In the genomic region with DNA sequence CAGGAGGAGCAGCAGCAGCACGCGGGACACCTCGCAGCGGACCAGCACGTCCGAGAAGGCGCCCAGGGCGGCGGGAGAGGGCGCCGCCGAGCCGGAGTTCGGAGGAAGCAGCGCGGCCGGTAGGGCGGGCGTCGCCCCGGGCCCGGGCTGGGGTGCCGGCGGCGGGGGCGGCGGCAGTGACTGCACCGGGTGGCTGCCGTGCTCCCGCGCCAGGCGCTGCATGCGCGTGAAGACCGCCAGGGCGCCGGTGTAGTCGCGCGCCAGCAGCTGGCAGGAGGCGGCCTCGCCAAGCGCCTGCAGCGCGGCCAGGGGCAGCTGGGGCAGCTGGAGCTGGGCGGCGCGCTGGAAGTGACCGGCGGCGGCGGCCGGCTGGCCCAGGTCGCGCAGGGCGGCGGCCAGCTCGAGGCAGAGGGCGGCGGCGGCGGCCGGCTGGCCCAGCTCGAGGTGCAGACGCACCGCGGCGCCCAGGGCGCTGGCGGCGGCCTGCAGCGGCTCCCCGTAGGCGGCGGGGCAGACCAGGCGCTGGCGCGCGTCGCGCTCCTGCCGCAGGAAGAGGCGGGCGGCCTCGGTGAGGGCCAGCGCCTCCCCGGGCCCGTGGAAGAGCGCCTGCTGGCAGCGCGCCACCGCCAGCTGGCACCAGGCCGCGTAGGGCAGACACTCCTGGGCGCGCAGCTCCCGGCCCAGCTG, we compare ENCODE assay signal across 8 cellular contexts. TPM values are rescaled to one million over a fixed set of nuclear protein-coding genes. Genes with fewer than 3 reads are reported as not detected.
A peak's percentile ranks its signal among the peaks of the same experiment; 100 is the strongest.
DNase-seq lines count a peak whose midpoint lies in the region; ATAC-seq and TF ChIP-seq lines count a peak whose summit lies in the region.
"Not testable (repeated sequence)": the region's sequence is repeated elsewhere in the genome, so short reads cannot be mapped to it uniquely, and the experiment has no call there.

No MANE protein-coding gene starts in this region.

- not testable (repeated sequence) for TF ChIP-seq CTCF in gastroesophageal sphincter (IDR thresholded peaks at IDR 0.05)

- H3K9me3 Mint-ChIP-seq in T-cell; natural killer cell treated with Interleukin-12 subunit alpha and Interleukin-12 subunit beta and Interleukin-15 and Interleukin-18, amount 100 ng/mL, for 72 hours: not testable (repeated sequence)

- DNase-seq in T-cell; natural killer cell treated with Interleukin-12 subunit alpha and Interleukin-12 subunit beta and Interleukin-15 and Interleukin-18, amount 100 ng/mL, for 72 hours (ENCODE audit: low spot score): not testable (repeated sequence)

- not testable (repeated sequence) for H3K4me1 ChIP-seq in gastroesophageal sphincter

- not testable (repeated sequence) for H3K9me3 ChIP-seq in gastroesophageal sphincter

- no CpG with 5 or more reads among the region's 97 CpGs for WGBS in gastroesophageal sphincter (ENCODE audit: low coverage in 1 of 2), 2 donors

- not testable (repeated sequence) for H3K27me3 ChIP-seq in gastroesophageal sphincter

- not testable (repeated sequence) for TF ChIP-seq POLR2A in gastroesophageal sphincter (IDR thresholded peaks at IDR 0.05)

- not testable (repeated sequence) for H3K4me3 ChIP-seq in gastroesophageal sphincter

- TF ChIP-seq EP300 in gastroesophageal sphincter (IDR thresholded peaks at IDR 0.05), result not testable (repeated sequence)

- H3K4me3 Mint-ChIP-seq in T-cell; natural killer cell treated with Interleukin-12 subunit alpha and Interleukin-12 subunit beta and Interleukin-15 and Interleukin-18, amount 100 ng/mL, for 72 hours: not testable (repeated sequence)

- ATAC-seq in GM18498 (IDR thresholded peaks at IDR 0.05; ENCODE audit: unreplicated experiment) (peak; percentile 72), GM19351 (IDR thresholded peaks at IDR 0.05; ENCODE audit: unreplicated experiment) (peak; percentile 46), GM21619 (IDR thresholded peaks at IDR 0.05; ENCODE audit: unreplicated experiment) (peak; percentile 49), HG02885 (IDR thresholded peaks at IDR 0.05; ENCODE audit: poor library complexity, unreplicated experiment) (peak; percentile 52), HG03280 (IDR thresholded peaks at IDR 0.05; ENCODE audit: unreplicated experiment) (peak; percentile 53), T-cell (replicated peaks in 1 of 4) (peak; percentile 74 to 77 (median 76)), gastroesophageal sphincter (peak; percentile 87)
- peak; percentile 70 to 80 for ATAC-seq in natural killer cell treated with Interleukin-12 subunit alpha and Interleukin-12 subunit beta and Interleukin-15 and Interleukin-18, amount 100 ng/mL, for 72 hours

- not testable (repeated sequence) for H3K36me3 Mint-ChIP-seq in T-cell; natural killer cell treated with Interleukin-12 subunit alpha and Interleukin-12 subunit beta and Interleukin-15 and Interleukin-18, amount 100 ng/mL, for 72 hours

- H3K27ac Mint-ChIP-seq in T-cell; natural killer cell treated with Interleukin-12 subunit alpha and Interleukin-12 subunit beta and Interleukin-15 and Interleukin-18, amount 100 ng/mL, for 72 hours: not testable (repeated sequence)

- POLR2A ChIA-PET in T-cell (lab: Charles Lee), result not testable (repeated sequence)

- H3K27me3 Mint-ChIP-seq in T-cell; natural killer cell treated with Interleukin-12 subunit alpha and Interleukin-12 subunit beta and Interleukin-15 and Interleukin-18, amount 100 ng/mL, for 72 hours: not testable (repeated sequence)

- H3K36me3 ChIP-seq in gastroesophageal sphincter, result not testable (repeated sequence)

- CTCF ChIA-PET in T-cell (lab: Charles Lee), result not testable (repeated sequence)

- not testable (repeated sequence) for H3K27ac ChIP-seq in gastroesophageal sphincter

- H3K4me1 Mint-ChIP-seq in T-cell, result peaks cover 7 to 10% (median 8%) of the 10 kb centered on the region in 3 donors
- H3K4me1 Mint-ChIP-seq in natural killer cell treated with Interleukin-12 subunit alpha and Interleukin-12 subunit beta and Interleukin-15 and Interleukin-18, amount 100 ng/mL, for 72 hours (ENCODE audit: low read depth in 2 of 2), result not testable (repeated sequence)

RNA-seq across cellular contexts. Expression of gene F8A3, which starts 0.5 kb away (rescaled TPM):
- total RNA-seq in T-cell (10 to 100 TPM in 2 of 5 donors, 1 to 10 TPM in 2, not detected in 1; 1.6 to 17.0 (median 11.1) TPM), gastroesophageal sphincter (10 to 100 TPM; 12.1 to 13.3 (median 12.6) TPM)
- 10 to 100 TPM in 1 of 2 donors, 1 to 10 TPM in 1; 4.2 to 46.4 TPM for total RNA-seq in natural killer cell treated with Interleukin-12 subunit alpha and Interleukin-12 subunit beta and Interleukin-15 and Interleukin-18, amount 100 ng/mL, for 72 hours
